8 cellular contexts compared by ENCODE assay signal in genomic region chr6:26216015-26216885, GRCh38.
DNase-seq lines count a peak whose midpoint lies in the region; ATAC-seq, FAIRE-seq and TF ChIP-seq lines count a peak whose summit lies in the region.

No MANE protein-coding gene starts in this region.

- H3K4me2 ChIP-seq in OCI-LY7 (ENCODE audit: low read length), result peak overlapping the region; percentile 95

- DNase-seq in DMS 273 treated with DMSO at 0.1 percent for 48 hours (lab: John Stamatoyannopoulos, UW) (peak; percentile 96), HTR-8/SVneo (ENCODE audit: insufficient read length, low spot score) (peak; percentile 84), OCI-LY7 (ENCODE audit: low spot score) (peak; percentile 98), fibroblast of gingiva (ENCODE audit: low read depth) (peak; percentile 98)
- DNase-seq in activated T-cell treated with anti-CD3 and anti-CD28 coated beads, Interleukin-2, amount 50 U/mL, for 48 hours, result peak; percentile 85 to 87

- no peak for TF ChIP-seq CTCF in OCI-LY7 (conservative IDR thresholded peaks at IDR 0.05; ENCODE audit: low read length)

- peaks cover 29% of the 10 kb centered on the region for H3K79me2 ChIP-seq in OCI-LY7 (ENCODE audit: insufficient read depth, low read depth, low read length)

- H2AFZ ChIP-seq in OCI-LY7 (ENCODE audit: low read length), result no peak overlapping the region

- H3K4me1 ChIP-seq in OCI-LY7 (ENCODE audit: insufficient read depth, low read length, poor library complexity, severe bottlenecking) (peaks cover 61% of the 10 kb centered on the region), muscle layer of duodenum (ENCODE audit: control insufficient read depth in 1 of 2, insufficient read depth in 2 of 2, low read length in 2 of 2) (peaks cover 0 to 5% of the 10 kb centered on the region in 2 donors)

- H3K36me3 ChIP-seq in OCI-LY7 (ENCODE audit: insufficient read depth, low read length) (peaks cover 13% of the 10 kb centered on the region; the same call in 1 of the 2 replicates), muscle layer of duodenum (ENCODE audit: control insufficient read depth in 1 of 2, insufficient read depth in 2 of 2, low read length in 2 of 2) (no peaks in the 10 kb centered on the region)

- no peaks in the 10 kb centered on the region for H3K27me3 ChIP-seq in muscle layer of duodenum (ENCODE audit: low read depth, low read length)

- no peaks in the 10 kb centered on the region for H4K20me1 ChIP-seq in OCI-LY7 (ENCODE audit: insufficient read depth, low read length)

- CTCF ChIA-PET in OCI-LY7 (lab: Charles Lee; ENCODE audit: unreplicated experiment), result interaction anchor here (0.6 to 1.0 kb wide), 2 partner anchors 43 to 50 kb away, joined by 3 read pairs; no protein-coding TSS in a partner anchor

- H3K4me3 ChIP-seq in OCI-LY7 (ENCODE audit: low read depth, low read length, poor library complexity, severe bottlenecking) (peak overlapping the region; percentile 79), muscle layer of duodenum (ENCODE audit: low read depth in 1 of 2, low read length in 2 of 2) (peak overlapping the region; percentile 52 to 70)

- no peaks in the 10 kb centered on the region for H3K9me2 ChIP-seq in OCI-LY7 (ENCODE audit: insufficient read depth, low read length)

- BruUV-seq in OCI-LY7 (replicated peaks; lab: Mats Ljungman, UMichigan), result TSS peak; percentile 98

- ATAC-seq in GM21390 (IDR thresholded peaks at IDR 0.05; ENCODE audit: unreplicated experiment), result peak; percentile 72

- H3K27ac ChIP-seq in OCI-LY7 (ENCODE audit: low read depth, low read length, poor library complexity, severe bottlenecking) (peak overlapping the region; percentile 99), muscle layer of duodenum (ENCODE audit: low read length) (peak overlapping the region; percentile 87), temporal lobe (ENCODE audit: low read depth, low read length) (peak overlapping the region; percentile 89)

- FAIRE-seq in HTR-8/SVneo (lab: Jason Lieb, UNC), result peak; percentile 87

- H3K9me3 ChIP-seq in OCI-LY7 (ENCODE audit: low read length), result peaks cover 5% of the 10 kb centered on the region; the same call in 1 of the 2 replicates
- H3K9me3 ChIP-seq in muscle layer of duodenum (ENCODE audit: control insufficient read depth in 1 of 2, low read length in 2 of 2), result peaks cover 0 to 2% of the 10 kb centered on the region in 2 donors

- intact Hi-C loops in OCI-LY7 (cut with micrococcal nuclease; ENCODE audit: unreplicated experiment), result loop anchor here (1.0 to 5.0 kb wide), 12 partner anchors 12 to 1676 kb away; partner anchors contain the start of gene HMGN4

- POLR2A ChIA-PET in OCI-LY7 (lab: Charles Lee), result interaction anchor here (0.5 to 7.3 kb wide), 71 partner anchors 11 to 1677 kb away, joined by 3 to 505 read pairs (median 5); partner anchors contain the start of genes ABT1 and HMGN4

Comparison
In these comparisons a context has a peak if more than half of its experiments do, and no peak if none do; other contexts are left out.
1. Peak in every context shown above with its lines: DNase-seq, ATAC-seq, H3K4me3 ChIP-seq and H3K27ac ChIP-seq.